24 cellular contexts compared by ENCODE assay signal in genomic region chr1:93738926-93739325, GRCh38. TPM values are rescaled to one million over a fixed set of nuclear protein-coding genes. Genes with fewer than 3 reads are reported as not detected.
DNase-seq lines count a peak whose midpoint lies in the region; ATAC-seq and TF ChIP-seq lines count a peak whose summit lies in the region.
"Had no signal": no experiment of that assay in that cellular context is flagged by ENCODE, and none has a peak within 500 bp of the region (broad histone marks: within the 10 kb centered on the region; RNA-seq: fewer than 3 reads in every experiment).

No MANE protein-coding gene starts in this region.

- DNase-seq in HFFc6 (no peak), PC-3 (no peak), mammary epithelial cell (no peak), trophoblast cell (peak; percentile 59 to 76), NCI-H2196 (lab: John Stamatoyannopoulos, UW; ENCODE audit: unreplicated experiment) (no peak), amygdala (lab: John Stamatoyannopoulos, UW) (no peak), lower leg skin (ENCODE audit: low spot score in 2 of 2) (no peak)
- DNase-seq: activated CD8-positive, alpha-beta memory T cell treated with anti-CD3 and anti-CD28 coated beads, Interleukin-2, amount 10 ng/mL, durations not matched to agents 7 days and 5 days; activated naive CD4-positive, alpha-beta T cell treated with anti-CD3 and anti-CD28 coated beads, Interleukin-2, amount 10 ng/mL, durations not matched to agents 7 days and 5 days; CD4-positive, alpha-beta memory T cell; colonic mucosa; effector CD8-positive, alpha-beta T cell; Kasumi-1; NCI-H1048; NCI-H187; NCI-H2171 treated with DMSO at 0.1 percent for 48 hours; RPMI8226; stimulated activated naive CD8-positive, alpha-beta T cell treated with anti-CD3 and anti-CD28 coated beads, Interleukin-15, Interleukin-2, amounts not matched to agents 100 U/mL and 50 U/mL, for 24 hours; testis; uterus had no signal

- H3K9ac ChIP-seq in PC-3 (ENCODE audit: low read length) (peak overlapping the region; percentile 75), mammary epithelial cell (ENCODE audit: insufficient read depth, low read length) (peak overlapping the region; percentile 66), trophoblast cell (ENCODE audit: low read length) (no peak overlapping the region)

- CTCF ChIA-PET in PC-3 (lab: Charles Lee) (interaction anchor here (1.3 to 1.8 kb wide), 3 partner anchors 11 to 75 kb away, joined by 5 to 13 read pairs (median 6); no protein-coding TSS in a partner anchor), mammary epithelial cell (lab: Charles Lee; ENCODE audit: low non-redundant PET) (interaction anchor here (0.5 to 1.4 kb wide), 3 partner anchors 12 to 75 kb away, joined by 3 to 18 read pairs (median 3); no protein-coding TSS in a partner anchor)

- H3K23ac ChIP-seq in trophoblast cell (ENCODE audit: low read length): no peak overlapping the region

- H4K20me1 ChIP-seq in PC-3 (ENCODE audit: low read length): no peaks in the 10 kb centered on the region
- H4K20me1 ChIP-seq in mammary epithelial cell (ENCODE audit: insufficient read depth, low read length): no peaks in the 10 kb centered on the region

- H3F3A ChIP-seq in PC-3 (ENCODE audit: low read length, unreplicated experiment): no peaks in the 10 kb centered on the region

- H2BK5ac ChIP-seq in trophoblast cell (ENCODE audit: low read depth, low read length, poor library complexity): no peak overlapping the region

- H2BK120ac ChIP-seq in trophoblast cell (ENCODE audit: insufficient read depth, low read length, poor library complexity): no peak overlapping the region

- H3K36me3 Mint-ChIP-seq in HFFc6 (ENCODE audit: low read depth): peaks cover 10% of the 10 kb centered on the region
- H3K36me3 Mint-ChIP-seq: activated CD8-positive, alpha-beta memory T cell treated with anti-CD3 and anti-CD28 coated beads, Interleukin-2, amount 10 ng/mL, durations not matched to agents 7 days and 5 days; activated naive CD4-positive, alpha-beta T cell treated with anti-CD3 and anti-CD28 coated beads, Interleukin-2, amount 10 ng/mL, durations not matched to agents 7 days and 5 days; CD4-positive, alpha-beta memory T cell had no signal

- dilution Hi-C loops in mammary epithelial cell (cut with HindIII; ENCODE audit: low sequenced_read_pairs): loop anchor here (5.0 to 10.0 kb wide), 4 partner anchors 48 to 124 kb away; no protein-coding TSS in a partner anchor

- no peaks in the 10 kb centered on the region for H3K9me2 ChIP-seq in PC-3 (replicated peaks; ENCODE audit: low read length)

- no peak overlapping the region for H3K4ac ChIP-seq in trophoblast cell (ENCODE audit: low read depth, low read length)

- H2AFZ ChIP-seq in PC-3 (ENCODE audit: low read length): no peak overlapping the region
- no peak overlapping the region for H2AFZ ChIP-seq in mammary epithelial cell (ENCODE audit: low read depth, low read length)
- H2AFZ ChIP-seq in trophoblast cell (ENCODE audit: insufficient read depth, low read length, poor library complexity): no peak overlapping the region

- H3K27me3 Mint-ChIP-seq in HFFc6 (ENCODE audit: insufficient read depth): peaks cover 1% of the 10 kb centered on the region; the same call in 1 of the 2 replicates
- H3K27me3 Mint-ChIP-seq: activated CD8-positive, alpha-beta memory T cell treated with anti-CD3 and anti-CD28 coated beads, Interleukin-2, amount 10 ng/mL, durations not matched to agents 7 days and 5 days; activated naive CD4-positive, alpha-beta T cell treated with anti-CD3 and anti-CD28 coated beads, Interleukin-2, amount 10 ng/mL, durations not matched to agents 7 days and 5 days; CD4-positive, alpha-beta memory T cell had no signal

- ATAC-seq in PC-3 (no peak; the same call in 1 of the 2 replicates), GM19467 (IDR thresholded peaks at IDR 0.05; ENCODE audit: unreplicated experiment) (no peak)
- ATAC-seq: activated CD8-positive, alpha-beta memory T cell treated with anti-CD3 and anti-CD28 coated beads, Interleukin-2, amount 10 ng/mL, durations not matched to agents 7 days and 5 days; GM12878; stimulated activated naive CD8-positive, alpha-beta T cell treated with anti-CD3 and anti-CD28 coated beads, Interleukin-15, Interleukin-2, amounts not matched to agents 100 U/mL and 50 U/mL, for 24 hours; WTC11 had no signal

- no peaks in the 10 kb centered on the region for H3K79me1 ChIP-seq in trophoblast cell (ENCODE audit: low read length)

- H4K91ac ChIP-seq in trophoblast cell (ENCODE audit: low read depth, low read length): no peak overlapping the region

- no peaks in the 10 kb centered on the region for H3K27me3 ChIP-seq in PC-3 (ENCODE audit: low read length)
- H3K27me3 ChIP-seq in mammary epithelial cell (ENCODE audit: insufficient read depth, low read length): no peaks in the 10 kb centered on the region
- no peaks in the 10 kb centered on the region for H3K27me3 ChIP-seq in trophoblast cell (ENCODE audit: insufficient read depth, low read length)
- H3K27me3 ChIP-seq: colonic mucosa, testis, uterus had no signal

- no peak overlapping the region for H3K18ac ChIP-seq in trophoblast cell (ENCODE audit: low read length)

- POLR2A ChIA-PET in PC-3 (lab: Charles Lee; ENCODE audit: unreplicated experiment): interaction anchor here (0.8 to 1.5 kb wide), 10 partner anchors 16 to 75 kb away, joined by 3 to 16 read pairs (median 4); no protein-coding TSS in a partner anchor

- H2BK12ac ChIP-seq in trophoblast cell (ENCODE audit: low read length): no peak overlapping the region

- peaks cover 57% of the 10 kb centered on the region for H3K4me1 ChIP-seq in PC-3 (ENCODE audit: insufficient read depth, low read length)
- peaks cover 52% of the 10 kb centered on the region for H3K4me1 ChIP-seq in mammary epithelial cell (ENCODE audit: insufficient read depth, low read length)
- peaks cover 2 to 6% of the 10 kb centered on the region in 2 experiments for H3K4me1 ChIP-seq in trophoblast cell (ENCODE audit: control insufficient read depth in 1 of 2, insufficient read depth in 2 of 2, low read length in 2 of 2)
- H3K4me1 ChIP-seq: colonic mucosa, testis, uterus had no signal

- no peak overlapping the region for H4K8ac ChIP-seq in trophoblast cell (ENCODE audit: low read depth, low read length)

- H3K4me1 Mint-ChIP-seq in HFFc6 (ENCODE audit: low read depth): peaks cover 67% of the 10 kb centered on the region
- H3K4me1 Mint-ChIP-seq: activated CD8-positive, alpha-beta memory T cell treated with anti-CD3 and anti-CD28 coated beads, Interleukin-2, amount 10 ng/mL, durations not matched to agents 7 days and 5 days; activated naive CD4-positive, alpha-beta T cell treated with anti-CD3 and anti-CD28 coated beads, Interleukin-2, amount 10 ng/mL, durations not matched to agents 7 days and 5 days; CD4-positive, alpha-beta memory T cell had no signal

- no peak overlapping the region for H4K12ac ChIP-seq in trophoblast cell (ENCODE audit: low read depth, low read length)

- H3K79me2 ChIP-seq in PC-3 (ENCODE audit: low read length) (0 out of 2 replicates have a peak, but pooled peaks cover 14% of the 10 kb centered on the region), mammary epithelial cell (ENCODE audit: insufficient read depth, low read length) (peaks cover 20% of the 10 kb centered on the region), trophoblast cell (ENCODE audit: control insufficient read depth, insufficient read depth, low read length, poor library complexity) (no peaks in the 10 kb centered on the region)

- no peaks in the 10 kb centered on the region for H3K9me3 ChIP-seq in PC-3 (ENCODE audit: low read length)
- H3K9me3 ChIP-seq in mammary epithelial cell (replicated peaks; ENCODE audit: insufficient read depth, low read length): no peaks in the 10 kb centered on the region
- no peaks in the 10 kb centered on the region for H3K9me3 ChIP-seq in trophoblast cell (ENCODE audit: insufficient read depth, low read depth, low read length)
- H3K9me3 ChIP-seq: colonic mucosa, testis, uterus had no signal

- peak overlapping the region; percentile 98 for H3K27ac Mint-ChIP-seq in HFFc6
- H3K27ac Mint-ChIP-seq: activated CD8-positive, alpha-beta memory T cell treated with anti-CD3 and anti-CD28 coated beads, Interleukin-2, amount 10 ng/mL, durations not matched to agents 7 days and 5 days; activated naive CD4-positive, alpha-beta T cell treated with anti-CD3 and anti-CD28 coated beads, Interleukin-2, amount 10 ng/mL, durations not matched to agents 7 days and 5 days; CD4-positive, alpha-beta memory T cell; WTC11 had no signal

- peak overlapping the region; percentile 0; the same call in 1 of the 2 replicates for H3K4me3 ChIP-seq in PC-3 (ENCODE audit: low read length)
- H3K4me3 ChIP-seq in mammary epithelial cell (replicated peaks in 1 of 3; ENCODE audit: insufficient read depth in 1 of 3, low read depth in 2 of 3, low read length in 3 of 3): no peak overlapping the region
- H3K4me3 ChIP-seq in trophoblast cell (ENCODE audit: low read depth, low read length): no peak overlapping the region
- no peak overlapping the region for H3K4me3 ChIP-seq in lower leg skin (ENCODE audit: low read depth, poor library complexity, severe bottlenecking)
- H3K4me3 ChIP-seq: colonic mucosa, GM12878, testis, uterus had no signal

- H3K14ac ChIP-seq in trophoblast cell (ENCODE audit: low read length): no peak overlapping the region

- peaks cover 11% of the 10 kb centered on the region; the same call in 1 of the 2 replicates for H3K9me3 Mint-ChIP-seq in HFFc6
- H3K9me3 Mint-ChIP-seq: activated naive CD4-positive, alpha-beta T cell treated with anti-CD3 and anti-CD28 coated beads, Interleukin-2, amount 10 ng/mL, durations not matched to agents 7 days and 5 days; CD4-positive, alpha-beta memory T cell had no signal

- TF ChIP-seq CTCF in HFFc6 (IDR thresholded peaks at IDR 0.05) (no peak), PC-3 (conservative IDR thresholded peaks at IDR 0.05; ENCODE audit: low read depth, low read length) (no peak), mammary epithelial cell (conservative IDR thresholded peaks at IDR 0.05 in 1 of 2, IDR thresholded peaks at IDR 0.05 in 1 of 2; ENCODE audit: extremely low read depth in 1 of 2, insufficient read depth in 1 of 2, low read depth in 1 of 2, low read length in 2 of 2) (no peak), lower leg skin (IDR thresholded peaks at IDR 0.05) (no peak)

- no peak overlapping the region for H2AK5ac ChIP-seq in trophoblast cell (ENCODE audit: low read length)

- WGBS in mammary epithelial cell (ENCODE audit: low coverage, missing lambda C conversion rate): 80% methylated on average over 5 of the region's 5 CpGs
- no CpG with 5 or more reads among the region's 5 CpGs for WGBS in trophoblast cell (ENCODE audit: extremely low coverage, insufficient coverage, insufficient read length)
- WGBS in lower leg skin, 2 donors: 78 to 87% methylated on average over 5 of the region's 5 CpGs

- H3K4me3 Mint-ChIP-seq in HFFc6: no peak overlapping the region
- H3K4me3 Mint-ChIP-seq: activated CD8-positive, alpha-beta memory T cell treated with anti-CD3 and anti-CD28 coated beads, Interleukin-2, amount 10 ng/mL, durations not matched to agents 7 days and 5 days; activated naive CD4-positive, alpha-beta T cell treated with anti-CD3 and anti-CD28 coated beads, Interleukin-2, amount 10 ng/mL, durations not matched to agents 7 days and 5 days; CD4-positive, alpha-beta memory T cell; WTC11 had no signal

- TF ChIP-seq POLR2A in lower leg skin (IDR thresholded peaks at IDR 0.05): no peak

- intact Hi-C loops in PC-3 (cut with micrococcal nuclease) (loop anchor here (1.0 to 2.0 kb wide), 4 partner anchors 18 to 74 kb away; partner anchors contain the start of gene BCAR3), mammary epithelial cell (cut with micrococcal nuclease) (loop anchor here (1.0 kb wide), 7 partner anchors 15 to 75 kb away; no protein-coding TSS in a partner anchor), lower leg skin (cut with DNase I; ENCODE audit: low total_unique reads) (no loop called here)

- in situ Hi-C loops in mammary epithelial cell (cut with MboI; ENCODE audit: low sequenced_read_pairs in 2 of 2): no loop called here

- peak overlapping the region; percentile 97 for H3K27ac ChIP-seq in PC-3 (ENCODE audit: low read length)
- peak overlapping the region; percentile 92 for H3K27ac ChIP-seq in mammary epithelial cell (ENCODE audit: insufficient read depth, low read depth, low read length)
- H3K27ac ChIP-seq in trophoblast cell (ENCODE audit: low read depth, low read length): no peak overlapping the region
- H3K27ac ChIP-seq: colonic mucosa, HL-60, testis, uterus had no signal

- BruUV-seq in PC-3 (replicated peaks; lab: Mats Ljungman, UMichigan) (TSS peak; percentile 94), mammary epithelial cell (replicated peaks; lab: Mats Ljungman, UMichigan) (no TSS peak)

- H3K4me2 ChIP-seq in PC-3 (ENCODE audit: low read length) (peak overlapping the region; percentile 58), mammary epithelial cell (ENCODE audit: insufficient read depth, low read depth, low read length) (peak overlapping the region; percentile 41), trophoblast cell (ENCODE audit: low read length) (no peak overlapping the region)

- H3K36me3 ChIP-seq in PC-3 (ENCODE audit: low read depth, low read length): peaks cover 4% of the 10 kb centered on the region; the same call in 1 of the 2 replicates
- H3K36me3 ChIP-seq in mammary epithelial cell (ENCODE audit: insufficient read depth, low read length): no peaks in the 10 kb centered on the region
- H3K36me3 ChIP-seq in trophoblast cell (ENCODE audit: control insufficient read depth in 1 of 2, insufficient read depth in 2 of 2, low read length in 2 of 2): no peaks in the 10 kb centered on the region
- H3K36me3 ChIP-seq: colonic mucosa, uterus had no signal

RNA-seq across cellular contexts. Expression of gene BCAR3, which starts 57.3 kb away (rescaled TPM):
- 10 to 100 TPM; 24.4 to 55.1 (median 26.2) TPM for total RNA-seq in HFFc6 (2021; fragmentation: NEBNext Ultra II Directional; extraction: Animal tissue kit (Norgen Biotek cat#: 25700))
- total RNA-seq in PC-3 (2014; rRNA removed): 169 and 171 TPM in 2 replicates
- total RNA-seq in mammary epithelial cell: 100 to 1,000 TPM in 1 of 2 donors, 10 to 100 TPM in 1; 93.0 to 171 TPM
- polyA plus RNA-seq in mammary epithelial cell: 123 TPM
- 185 TPM for polyA minus RNA-seq in mammary epithelial cell
- 28.1 and 29.7 TPM in 2 replicates for polyA plus RNA-seq in trophoblast cell (2013)
- total RNA-seq in lower leg skin: 10 to 100 TPM; 41.8 to 57.5 (median 45.8) TPM

Comparison
In these comparisons a context has a peak if more than half of its experiments do, and no peak if none do; other contexts are left out.
1. DNase-seq: peak in trophoblast cell (2 of 2); none in HFFc6 (single experiment), PC-3 (single experiment), mammary epithelial cell (single experiment), NCI-H2196 (single experiment), amygdala (0 of 56) and lower leg skin (0 of 2).